16 cellular contexts compared by ENCODE assay signal in genomic region chr1:160682983-160683886, GRCh38. TPM values are rescaled to one million over a fixed set of nuclear protein-coding genes. Genes with fewer than 3 reads are reported as not detected.
A peak's percentile ranks its signal among the peaks of the same experiment; 100 is the strongest.
DNase-seq lines count a peak whose midpoint lies in the region; TF ChIP-seq lines count a peak whose summit lies in the region.
"Had no signal": no experiment of that assay in that cellular context is flagged by ENCODE, and none has a peak within 500 bp of the region (broad histone marks: within the 10 kb centered on the region; RNA-seq: fewer than 3 reads in every experiment).

No MANE protein-coding gene starts in this region.

- H3K27ac Mint-ChIP-seq in activated CD4-positive, alpha-beta T cell treated with anti-CD3 and anti-CD28 coated beads, Interleukin-2, amount 10 ng/mL, durations not matched to agents 24 days and 14 days: peak overlapping the region; percentile 92
- peak overlapping the region; percentile 94 for H3K27ac Mint-ChIP-seq in activated T-helper 2 cell treated with anti-CD3 and anti-CD28 coated beads, Interferon-gamma antibody, Interleukin-2, Interleukin-4, amounts not matched to agents 10 μg/mL and 5 μg/mL and 100 μg/mL, durations not matched to agents 14 hours and 24 hours and 36 hours

- TF ChIP-seq CTCF in NB4 (IDR thresholded peaks at IDR 0.05; ENCODE audit: low read depth, low read length) (no peak), spleen (IDR thresholded peaks at IDR 0.05 in 8 of 11, conservative IDR thresholded peaks at IDR 0.05 in 3 of 11) (no peak)

- H3K4me1 Mint-ChIP-seq in activated CD4-positive, alpha-beta T cell treated with anti-CD3 and anti-CD28 coated beads, Interleukin-2, amount 10 ng/mL, durations not matched to agents 24 days and 14 days: peaks cover 76% of the 10 kb centered on the region
- H3K4me1 Mint-ChIP-seq in activated T-helper 2 cell treated with anti-CD3 and anti-CD28 coated beads, Interferon-gamma antibody, Interleukin-2, Interleukin-4, amounts not matched to agents 10 μg/mL and 5 μg/mL and 100 μg/mL, durations not matched to agents 14 hours and 24 hours and 36 hours (ENCODE audit: low read depth): peaks cover 76% of the 10 kb centered on the region

- 38 to 56% (median 53%) methylated on average over 4 of the region's 4 CpGs for whole genome bisulfite sequencing in spleen, 5 donors

- H3K27me3 Mint-ChIP-seq in activated CD4-positive, alpha-beta T cell treated with anti-CD3 and anti-CD28 coated beads, Interleukin-2, amount 10 ng/mL, durations not matched to agents 24 days and 14 days: no peaks in the 10 kb centered on the region
- no peaks in the 10 kb centered on the region for H3K27me3 Mint-ChIP-seq in activated T-helper 2 cell treated with anti-CD3 and anti-CD28 coated beads, Interferon-gamma antibody, Interleukin-2, Interleukin-4, amounts not matched to agents 10 μg/mL and 5 μg/mL and 100 μg/mL, durations not matched to agents 14 hours and 24 hours and 36 hours (ENCODE audit: low read depth)

- H3K36me3 ChIP-seq in spleen: peaks cover 0 to 78% (median 50%) of the 10 kb centered on the region in 6 donors
- H3K36me3 ChIP-seq: brain microvascular endothelial cell, thoracic aorta had no signal

- TF ChIP-seq POLR2A in NB4 (IDR thresholded peaks at IDR 0.05; ENCODE audit: extremely low read depth, insufficient read length) (no peak), spleen (IDR thresholded peaks at IDR 0.05) (no peak)

- peaks cover 91% of the 10 kb centered on the region for H3K36me3 Mint-ChIP-seq in activated CD4-positive, alpha-beta T cell treated with anti-CD3 and anti-CD28 coated beads, Interleukin-2, amount 10 ng/mL, durations not matched to agents 24 days and 14 days (ENCODE audit: low read depth)
- peaks cover 88% of the 10 kb centered on the region for H3K36me3 Mint-ChIP-seq in activated T-helper 2 cell treated with anti-CD3 and anti-CD28 coated beads, Interferon-gamma antibody, Interleukin-2, Interleukin-4, amounts not matched to agents 10 μg/mL and 5 μg/mL and 100 μg/mL, durations not matched to agents 14 hours and 24 hours and 36 hours (ENCODE audit: low read depth)

- H3K27ac ChIP-seq in spleen: peak overlapping the region; percentile 44 to 83 (median 72)
- H3K27ac ChIP-seq: brain microvascular endothelial cell, parathyroid adenoma, thoracic aorta had no signal

- peaks cover 0 to 7% (median 0%) of the 10 kb centered on the region in 8 donors for H3K9me3 ChIP-seq in spleen
- H3K9me3 ChIP-seq: thoracic aorta had no signal

- H3K27me3 ChIP-seq in spleen (replicated peaks in 1 of 7): no peaks in the 10 kb centered on the region
- H3K27me3 ChIP-seq: brain microvascular endothelial cell had no signal

- H3K4me1 ChIP-seq in spleen: peaks cover 27 to 76% (median 58%) of the 10 kb centered on the region in 6 donors
- H3K4me1 ChIP-seq: parathyroid adenoma had no signal

- intact Hi-C loops in activated CD4-positive, alpha-beta T cell treated with anti-CD3 and anti-CD28 coated beads, Interleukin-2, amount 10 ng/mL, durations not matched to agents 24 days and 14 days (cut with micrococcal nuclease): loop anchor here (1.0 to 5.0 kb wide), 6 partner anchors 8 to 341 kb away; partner anchors contain the start of genes CD48, COPA and NCSTN
- intact Hi-C loops in activated T-helper 2 cell treated with anti-CD3 and anti-CD28 coated beads, Interferon-gamma antibody, Interleukin-2, Interleukin-4, amounts not matched to agents 10 μg/mL and 5 μg/mL and 100 μg/mL, durations not matched to agents 14 hours and 24 hours and 36 hours (cut with micrococcal nuclease): loop anchor here (1.0 to 5.0 kb wide), 4 partner anchors 8 to 429 kb away; no protein-coding TSS in a partner anchor
- intact Hi-C loops in spleen (cut with DNase I; ENCODE audit: low total_unique reads): loop anchor here (5.0 kb wide), 1 partner anchor 84 kb away; no protein-coding TSS in a partner anchor

- H3K4me3 Mint-ChIP-seq in activated CD4-positive, alpha-beta T cell treated with anti-CD3 and anti-CD28 coated beads, Interleukin-2, amount 10 ng/mL, durations not matched to agents 24 days and 14 days: peak overlapping the region; percentile 74
- H3K4me3 Mint-ChIP-seq in activated T-helper 2 cell treated with anti-CD3 and anti-CD28 coated beads, Interferon-gamma antibody, Interleukin-2, Interleukin-4, amounts not matched to agents 10 μg/mL and 5 μg/mL and 100 μg/mL, durations not matched to agents 14 hours and 24 hours and 36 hours (ENCODE audit: low read depth): peak overlapping the region; percentile 53

- H3K4me3 ChIP-seq in NB4 (ENCODE audit: low read depth, low read length) (no peak overlapping the region), spleen (peak overlapping the region in 1 of 8 donors; percentile 16)
- H3K4me3 ChIP-seq: thoracic aorta had no signal

- peak; percentile 78 for DNase-seq in activated CD4-positive, alpha-beta T cell treated with anti-CD3 and anti-CD28 coated beads, Interleukin-2, amount 10 ng/mL, durations not matched to agents 24 days and 14 days
- no peak for DNase-seq in activated CD4-positive, alpha-beta T cell treated with anti-CD3 and anti-CD28 coated beads, Interleukin-2, amount 50 U/mL, for 4 hours
- DNase-seq in NB4 (ENCODE audit: low read depth): peak; percentile 63
- peak; percentile 40 for DNase-seq in activated T-helper 2 cell treated with anti-CD3 and anti-CD28 coated beads, Interferon-gamma antibody, Interleukin-2, Interleukin-4, amounts not matched to agents 10 μg/mL and 5 μg/mL and 100 μg/mL, durations not matched to agents 14 hours and 24 hours and 36 hours (ENCODE audit: low spot score)
- DNase-seq in spleen: no peak
- DNase-seq in Ammon's horn (ENCODE audit: low spot score): no peak
- no peak for DNase-seq in SW480 (ENCODE audit: low spot score)
- no peak for DNase-seq in NCI-H2171 treated with DMSO at 0.1 percent for 48 hours (lab: John Stamatoyannopoulos, UW)
- DNase-seq: brain microvascular endothelial cell; GDM1; NCI-H1417 treated with DMSO at 0.1 percent for 48 hours; stimulated activated CD4-positive, alpha-beta T cell treated with anti-CD3 and anti-CD28 coated beads, Interleukin-4, amount 100 ng/mL, for 24 hours had no signal

- peaks cover 7% of the 10 kb centered on the region for H3K9me3 Mint-ChIP-seq in activated CD4-positive, alpha-beta T cell treated with anti-CD3 and anti-CD28 coated beads, Interleukin-2, amount 10 ng/mL, durations not matched to agents 24 days and 14 days
- H3K9me3 Mint-ChIP-seq in activated T-helper 2 cell treated with anti-CD3 and anti-CD28 coated beads, Interferon-gamma antibody, Interleukin-2, Interleukin-4, amounts not matched to agents 10 μg/mL and 5 μg/mL and 100 μg/mL, durations not matched to agents 14 hours and 24 hours and 36 hours: peaks cover 14% of the 10 kb centered on the region

RNA-seq across cellular contexts. Expression of gene CD48, which starts 28.4 kb away (rescaled TPM):
- total RNA-seq in activated CD4-positive, alpha-beta T cell treated with anti-CD3 and anti-CD28 coated beads, Interleukin-2, amount 10 ng/mL, durations not matched to agents 24 days and 14 days: 206 and 208 TPM in 2 replicates
- total RNA-seq in activated T-helper 2 cell treated with anti-CD3 and anti-CD28 coated beads, Interferon-gamma antibody, Interleukin-2, Interleukin-4, amounts not matched to agents 10 μg/mL and 5 μg/mL and 100 μg/mL, durations not matched to agents 14 hours and 24 hours and 36 hours: 101 and 103 TPM in 2 replicates
- total RNA-seq in spleen: 100 to 1,000 TPM; 150 to 286 (median 215) TPM
- polyA plus RNA-seq in spleen: 100 to 1,000 TPM; 371 to 510 (median 479) TPM
- total RNA-seq: A673 had no signal

RNA-seq across cellular contexts. Expression of gene SLAMF1, which starts 36.4 kb away (rescaled TPM):
- 113 and 114 TPM in 2 replicates for total RNA-seq in activated CD4-positive, alpha-beta T cell treated with anti-CD3 and anti-CD28 coated beads, Interleukin-2, amount 10 ng/mL, durations not matched to agents 24 days and 14 days
- 74.6 and 78.8 TPM in 2 replicates for total RNA-seq in activated T-helper 2 cell treated with anti-CD3 and anti-CD28 coated beads, Interferon-gamma antibody, Interleukin-2, Interleukin-4, amounts not matched to agents 10 μg/mL and 5 μg/mL and 100 μg/mL, durations not matched to agents 14 hours and 24 hours and 36 hours
- total RNA-seq in spleen: 10 to 100 TPM in 6 of 7 donors, 1 to 10 TPM in 1; 7.4 to 18.3 (median 11.3) TPM
- 1 to 10 TPM; 2.8 to 3.9 (median 3.2) TPM for polyA plus RNA-seq in spleen
- polyA plus RNA-seq: keratinocyte had no signal

RNA-seq across cellular contexts. Expression of gene SLAMF7, which starts 55.8 kb away (rescaled TPM):
- total RNA-seq in activated CD4-positive, alpha-beta T cell treated with anti-CD3 and anti-CD28 coated beads, Interleukin-2, amount 10 ng/mL, durations not matched to agents 24 days and 14 days: 18.4 and 20.7 TPM in 2 replicates
- 4.1 and 5.5 TPM in 2 replicates for total RNA-seq in activated T-helper 2 cell treated with anti-CD3 and anti-CD28 coated beads, Interferon-gamma antibody, Interleukin-2, Interleukin-4, amounts not matched to agents 10 μg/mL and 5 μg/mL and 100 μg/mL, durations not matched to agents 14 hours and 24 hours and 36 hours
- total RNA-seq in spleen: 100 to 1,000 TPM in 1 of 7 donors, 10 to 100 TPM in 6; 28.9 to 134 (median 63.5) TPM
- polyA plus RNA-seq in spleen: 10 to 100 TPM; 12.5 to 21.4 (median 13.3) TPM
- total RNA-seq: A673 had no signal

Comparison
In these comparisons a context has a peak if more than half of its experiments do, and no peak if none do; other contexts are left out.
1. DNase-seq: peak in activated CD4-positive, alpha-beta T cell treated with anti-CD3 and anti-CD28 coated beads, Interleukin-2, amount 10 ng/mL, durations not matched to agents 24 days and 14 days (single experiment), NB4 (single experiment) and activated T-helper 2 cell treated with anti-CD3 and anti-CD28 coated beads, Interferon-gamma antibody, Interleukin-2, Interleukin-4, amounts not matched to agents 10 μg/mL and 5 μg/mL and 100 μg/mL, durations not matched to agents 14 hours and 24 hours and 36 hours (single experiment); none in activated CD4-positive, alpha-beta T cell treated with anti-CD3 and anti-CD28 coated beads, Interleukin-2, amount 50 U/mL, for 4 hours (0 of 2), spleen (single experiment), Ammon's horn (single experiment), SW480 (single experiment) and NCI-H2171 treated with DMSO at 0.1 percent for 48 hours (single experiment).